ENCODE assay signal across 1 cellular context in the genomic region with DNA sequence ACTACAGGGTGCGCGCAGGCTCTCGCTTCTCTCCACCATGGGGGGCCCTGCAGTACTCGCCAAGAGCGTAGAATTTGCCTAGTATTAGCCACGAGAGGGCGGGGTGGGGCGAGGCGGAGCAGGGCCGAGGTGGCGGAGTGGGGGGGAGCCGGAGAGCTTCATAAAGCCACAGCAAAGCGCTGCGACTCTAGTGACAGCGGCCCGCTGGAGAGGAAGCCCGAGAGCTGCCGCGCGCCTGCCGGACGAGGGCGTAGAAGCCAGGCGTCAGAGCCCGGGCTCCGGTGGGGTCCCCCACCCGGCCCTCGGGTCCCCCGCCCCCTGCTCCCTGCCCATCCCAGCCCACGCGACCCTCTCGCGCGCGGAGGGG.
TF ChIP-seq lines count a peak whose summit lies in the region.

A gene with protein sequence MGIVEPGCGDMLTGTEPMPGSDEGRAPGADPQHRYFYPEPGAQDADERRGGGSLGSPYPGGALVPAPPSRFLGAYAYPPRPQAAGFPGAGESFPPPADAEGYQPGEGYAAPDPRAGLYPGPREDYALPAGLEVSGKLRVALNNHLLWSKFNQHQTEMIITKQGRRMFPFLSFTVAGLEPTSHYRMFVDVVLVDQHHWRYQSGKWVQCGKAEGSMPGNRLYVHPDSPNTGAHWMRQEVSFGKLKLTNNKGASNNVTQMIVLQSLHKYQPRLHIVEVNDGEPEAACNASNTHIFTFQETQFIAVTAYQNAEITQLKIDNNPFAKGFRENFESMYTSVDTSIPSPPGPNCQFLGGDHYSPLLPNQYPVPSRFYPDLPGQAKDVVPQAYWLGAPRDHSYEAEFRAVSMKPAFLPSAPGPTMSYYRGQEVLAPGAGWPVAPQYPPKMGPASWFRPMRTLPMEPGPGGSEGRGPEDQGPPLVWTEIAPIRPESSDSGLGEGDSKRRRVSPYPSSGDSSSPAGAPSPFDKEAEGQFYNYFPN (plus strand): TSS at position 190 of the 367 bp plus-strand sequence. CDS start 219 bp downstream, outside the sequence.

TF ChIP-seq in A549, 52 proteins besides CTCF, POLR2A, EP300 and RAD21 (continued from another document):
- TF ChIP-seq, protein P1, sequence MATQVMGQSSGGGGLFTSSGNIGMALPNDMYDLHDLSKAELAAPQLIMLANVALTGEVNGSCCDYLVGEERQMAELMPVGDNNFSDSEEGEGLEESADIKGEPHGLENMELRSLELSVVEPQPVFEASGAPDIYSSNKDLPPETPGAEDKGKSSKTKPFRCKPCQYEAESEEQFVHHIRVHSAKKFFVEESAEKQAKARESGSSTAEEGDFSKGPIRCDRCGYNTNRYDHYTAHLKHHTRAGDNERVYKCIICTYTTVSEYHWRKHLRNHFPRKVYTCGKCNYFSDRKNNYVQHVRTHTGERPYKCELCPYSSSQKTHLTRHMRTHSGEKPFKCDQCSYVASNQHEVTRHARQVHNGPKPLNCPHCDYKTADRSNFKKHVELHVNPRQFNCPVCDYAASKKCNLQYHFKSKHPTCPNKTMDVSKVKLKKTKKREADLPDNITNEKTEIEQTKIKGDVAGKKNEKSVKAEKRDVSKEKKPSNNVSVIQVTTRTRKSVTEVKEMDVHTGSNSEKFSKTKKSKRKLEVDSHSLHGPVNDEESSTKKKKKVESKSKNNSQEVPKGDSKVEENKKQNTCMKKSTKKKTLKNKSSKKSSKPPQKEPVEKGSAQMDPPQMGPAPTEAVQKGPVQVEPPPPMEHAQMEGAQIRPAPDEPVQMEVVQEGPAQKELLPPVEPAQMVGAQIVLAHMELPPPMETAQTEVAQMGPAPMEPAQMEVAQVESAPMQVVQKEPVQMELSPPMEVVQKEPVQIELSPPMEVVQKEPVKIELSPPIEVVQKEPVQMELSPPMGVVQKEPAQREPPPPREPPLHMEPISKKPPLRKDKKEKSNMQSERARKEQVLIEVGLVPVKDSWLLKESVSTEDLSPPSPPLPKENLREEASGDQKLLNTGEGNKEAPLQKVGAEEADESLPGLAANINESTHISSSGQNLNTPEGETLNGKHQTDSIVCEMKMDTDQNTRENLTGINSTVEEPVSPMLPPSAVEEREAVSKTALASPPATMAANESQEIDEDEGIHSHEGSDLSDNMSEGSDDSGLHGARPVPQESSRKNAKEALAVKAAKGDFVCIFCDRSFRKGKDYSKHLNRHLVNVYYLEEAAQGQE (IDR thresholded peaks at IDR 0.05) = no peak
- TF ChIP-seq ZNF302 (CRISPR knock-in tag; IDR thresholded peaks at IDR 0.05) (no peak), ESRRA (IDR thresholded peaks at IDR 0.05; ENCODE audit: borderline replicate concordance, low read length) (no peak), ZFP36 (IDR thresholded peaks at IDR 0.05; ENCODE audit: borderline replicate concordance, partially characterized antibody) (no peak)
